Comparison of ENCODE assay signal across 9 cellular contexts in genomic region chr2:159960413-159960812, GRCh38. TPM values are rescaled to one million over a fixed set of nuclear protein-coding genes. Genes with fewer than 3 reads are reported as not detected.
DNase-seq lines count a peak whose midpoint lies in the region; ATAC-seq, FAIRE-seq and TF ChIP-seq lines count a peak whose summit lies in the region.
"Had no signal": no experiment of that assay in that cellular context is flagged by ENCODE, and none has a peak within 500 bp of the region (broad histone marks: within the 10 kb centered on the region; RNA-seq: fewer than 3 reads in every experiment).

No MANE protein-coding gene starts in this region.

- no peak for TF ChIP-seq CTCF in PC-3 (conservative IDR thresholded peaks at IDR 0.05; ENCODE audit: low read depth, low read length)
- no peak for TF ChIP-seq CTCF in keratinocyte (optimal IDR thresholded peaks at IDR 0.05 in 1 of 3, IDR thresholded peaks at IDR 0.05 in 1 of 3, conservative IDR thresholded peaks at IDR 0.05 in 1 of 3; ENCODE audit: extremely low read depth in 1 of 3, insufficient read depth in 2 of 3, low read length in 3 of 3)

- H3K4me2 ChIP-seq in PC-3 (ENCODE audit: low read length) = peak overlapping the region; percentile 38
- peak overlapping the region; percentile 97 for H3K4me2 ChIP-seq in keratinocyte (ENCODE audit: control insufficient read depth, extremely low read depth, insufficient read depth, low read depth, low read length)

- H3F3A ChIP-seq in PC-3 (ENCODE audit: low read length, unreplicated experiment) = no peaks in the 10 kb centered on the region

- no peak overlapping the region for H2AFZ ChIP-seq in PC-3 (ENCODE audit: low read length)
- H2AFZ ChIP-seq in keratinocyte (ENCODE audit: control insufficient read depth, low read length) = no peak overlapping the region

- no peaks in the 10 kb centered on the region for H3K9me2 ChIP-seq in PC-3 (replicated peaks; ENCODE audit: low read length)

- no peaks in the 10 kb centered on the region for H3K9me1 ChIP-seq in keratinocyte (ENCODE audit: control insufficient read depth, extremely low read depth, insufficient read depth, low read length)

- H3K4me3 ChIP-seq in PC-3 (ENCODE audit: low read length) (no peak overlapping the region), keratinocyte (ENCODE audit: control insufficient read depth in 2 of 3, extremely low read depth in 1 of 3, insufficient read depth in 2 of 3, low read depth in 1 of 3, low read length in 3 of 3) (peak overlapping the region in 2 of 3 experiments; percentile 47 to 59)
- H3K4me3 ChIP-seq: upper lobe of left lung had no signal

- no TSS peak for BruUV-seq in PC-3 (replicated peaks; lab: Mats Ljungman, UMichigan)

- H3K9me3 ChIP-seq in PC-3 (ENCODE audit: low read length) (no peaks in the 10 kb centered on the region), keratinocyte (ENCODE audit: control insufficient read depth, low read depth, low read length) (no peaks in the 10 kb centered on the region)
- H3K9me3 ChIP-seq: upper lobe of left lung had no signal

- H3K27ac ChIP-seq in PC-3 (ENCODE audit: low read length) (peak overlapping the region; percentile 28), keratinocyte (ENCODE audit: control insufficient read depth, insufficient read depth, low read length) (peak overlapping the region; percentile 91)
- H3K27ac ChIP-seq: upper lobe of left lung had no signal

- no peak overlapping the region for H3K9ac ChIP-seq in PC-3 (ENCODE audit: low read length)
- H3K9ac ChIP-seq in keratinocyte (ENCODE audit: control insufficient read depth, extremely low read depth, insufficient read depth, low read length) = peak overlapping the region; percentile 53

- H3K79me2 ChIP-seq in PC-3 (ENCODE audit: low read length) = no peaks in the 10 kb centered on the region
- H3K79me2 ChIP-seq in keratinocyte (ENCODE audit: control insufficient read depth, insufficient read depth, low read length) = no peaks in the 10 kb centered on the region

- H3K4me1 ChIP-seq in PC-3 (ENCODE audit: insufficient read depth, low read length) (peaks cover 18% of the 10 kb centered on the region), keratinocyte (ENCODE audit: control insufficient read depth, extremely low read depth, insufficient read depth, low read length) (peaks cover 22% of the 10 kb centered on the region)

- peak; percentile 70 for DNase-seq in GM03348 (ENCODE audit: low spot score)
- DNase-seq in PC-3 = peak; percentile 74
- DNase-seq in keratinocyte (ENCODE audit: low read depth, low spot score) = peak; percentile 92
- no peak for DNase-seq in NCI-H2029 (lab: John Stamatoyannopoulos, UW)
- DNase-seq in occipital lobe (lab: John Stamatoyannopoulos, UW) = no peak
- DNase-seq in NCI-H2196 (lab: John Stamatoyannopoulos, UW; ENCODE audit: unreplicated experiment) = no peak
- DNase-seq: upper lobe of left lung had no signal

- CTCF ChIA-PET in PC-3 (lab: Charles Lee) = no interaction called here

- peak; percentile 73 for FAIRE-seq in keratinocyte (lab: Jason Lieb, UNC)

- H3K36me3 ChIP-seq in PC-3 (ENCODE audit: low read depth, low read length) = no peaks in the 10 kb centered on the region
- no peaks in the 10 kb centered on the region for H3K36me3 ChIP-seq in keratinocyte (ENCODE audit: control insufficient read depth in 2 of 2, extremely low read depth in 1 of 2, insufficient read depth in 2 of 2, low read length in 2 of 2)
- H3K36me3 ChIP-seq: upper lobe of left lung had no signal

- POLR2A ChIA-PET in PC-3 (lab: Charles Lee; ENCODE audit: unreplicated experiment) = no interaction called here

- no peaks in the 10 kb centered on the region for H4K20me1 ChIP-seq in PC-3 (ENCODE audit: low read length)
- no peaks in the 10 kb centered on the region for H4K20me1 ChIP-seq in keratinocyte (ENCODE audit: control insufficient read depth, extremely low read depth, insufficient read depth, low read length)

- intact Hi-C loops in PC-3 (cut with micrococcal nuclease) = loop anchor here (1.0 to 10.0 kb wide), 2 partner anchors 13 to 1076 kb away; no protein-coding TSS in a partner anchor

- no peaks in the 10 kb centered on the region for H3K27me3 ChIP-seq in PC-3 (ENCODE audit: low read length)
- no peaks in the 10 kb centered on the region for H3K27me3 ChIP-seq in keratinocyte (ENCODE audit: control insufficient read depth, extremely low read depth, insufficient read depth, low read length)
- H3K27me3 ChIP-seq: upper lobe of left lung had no signal

- ATAC-seq in GM21723 (IDR thresholded peaks at IDR 0.05; ENCODE audit: unreplicated experiment) = peak; percentile 59
- ATAC-seq in PC-3 = peak; percentile 99
- no peak for ATAC-seq in HG02970 (IDR thresholded peaks at IDR 0.05; ENCODE audit: low FRiP score, unreplicated experiment)

- dilution Hi-C loops in keratinocyte (cut with MboI; ENCODE audit: extremely low pct_ligation_motif_present, low sequenced_read_pairs) = no loop called here

RNA-seq across cellular contexts. Expression of gene LY75, which starts 55.9 kb away (rescaled TPM):
- total RNA-seq in PC-3 (2014; rRNA removed) (not detected in 2 replicates), occipital lobe (0.94 TPM)
- 0.22 to 0.79 TPM (median 0.41 TPM) in 3 replicates for polyA plus RNA-seq in keratinocyte
- not detected for polyA plus RNA-seq in keratinocyte (2011; ENCODE audit: low read depth)
- 0.09 and 0.27 TPM in 2 replicates for polyA plus RNA-seq in keratinocyte (2011; cell fraction: cytosol; rRNA removed)
- 0.62 and 1.2 TPM in 2 replicates for polyA plus RNA-seq in keratinocyte (2011; cell fraction: nucleus; rRNA removed)
- polyA plus RNA-seq in keratinocyte (2012; ENCODE audit: low replicate concordance) = 0.27 and 0.47 TPM in 2 replicates
- 0.74 to 0.76 TPM in 2 of 3 replicates, not detected in the other for polyA minus RNA-seq in keratinocyte
- polyA minus RNA-seq in keratinocyte (2011; cell fraction: cytosol; rRNA and poly(A)+ RNA removed) = not detected
- 0.63 and 4.1 TPM in 2 replicates for polyA minus RNA-seq in keratinocyte (2011; cell fraction: nucleus; rRNA and poly(A)+ RNA removed)

Comparison
In these comparisons a context has a peak if more than half of its experiments do, and no peak if none do; other contexts are left out.
1. DNase-seq: peak in GM03348 (single experiment), PC-3 (single experiment) and keratinocyte (single experiment); none in NCI-H2029 (single experiment), occipital lobe (single experiment) and NCI-H2196 (single experiment).